8 cellular contexts compared by ENCODE assay signal in genomic region chr9:79858509-79858908, GRCh38.
DNase-seq lines count a peak whose midpoint lies in the region; ATAC-seq, FAIRE-seq and TF ChIP-seq lines count a peak whose summit lies in the region.

No MANE protein-coding gene starts in this region.

- intact Hi-C loops in pancreas (cut with DNase I) (no loop called here), Right ventricle myocardium inferior (cut with DNase I) (no loop called here)

- H3K4me1 Mint-ChIP-seq in activated naive CD8-positive, alpha-beta T cell treated with anti-CD3 and anti-CD28 coated beads, Interleukin-2, amount 50 U/mL, for 24 hours, result peaks cover 9% of the 10 kb centered on the region

- no peak for TF ChIP-seq CTCF in pancreas (IDR thresholded peaks at IDR 0.05)

- H3K27ac ChIP-seq in pancreas, result no peak overlapping the region

- H3K9me3 Mint-ChIP-seq in activated naive CD8-positive, alpha-beta T cell treated with anti-CD3 and anti-CD28 coated beads, Interleukin-2, amount 50 U/mL, for 24 hours, result peaks cover 15% of the 10 kb centered on the region

- H3K4me3 Mint-ChIP-seq in activated naive CD8-positive, alpha-beta T cell treated with anti-CD3 and anti-CD28 coated beads, Interleukin-2, amount 50 U/mL, for 24 hours, result peak overlapping the region; percentile 44

- H3K27me3 Mint-ChIP-seq in activated naive CD8-positive, alpha-beta T cell treated with anti-CD3 and anti-CD28 coated beads, Interleukin-2, amount 50 U/mL, for 24 hours, result no peaks in the 10 kb centered on the region

- H3K36me3 Mint-ChIP-seq in activated naive CD8-positive, alpha-beta T cell treated with anti-CD3 and anti-CD28 coated beads, Interleukin-2, amount 50 U/mL, for 24 hours (ENCODE audit: low read depth), result no peaks in the 10 kb centered on the region

- H3K9me3 ChIP-seq in pancreas, result no peaks in the 10 kb centered on the region

- H3K36me3 ChIP-seq in pancreas, result no peaks in the 10 kb centered on the region

- H3K4me1 ChIP-seq in pancreas, result no peaks in the 10 kb centered on the region

- H3K27ac Mint-ChIP-seq in activated naive CD8-positive, alpha-beta T cell treated with anti-CD3 and anti-CD28 coated beads, Interleukin-2, amount 50 U/mL, for 24 hours, result peak overlapping the region; percentile 26

- DNase-seq in NCI-H748 (lab: John Stamatoyannopoulos, UW; ENCODE audit: unreplicated experiment) (peak; percentile 53), NCI-H748 treated with DMSO at 0.1 percent for 48 hours (lab: John Stamatoyannopoulos, UW) (no peak), pancreas (no peak), SKM-1 treated with dmso at 0.1 percent for 144 hours (lab: John Stamatoyannopoulos, UW; ENCODE audit: unreplicated experiment) (no peak), OCI-M2 (lab: John Stamatoyannopoulos, UW; ENCODE audit: unreplicated experiment) (no peak), Right ventricle myocardium inferior (ENCODE audit: missing footprints) (no peak)
- DNase-seq in activated naive CD8-positive, alpha-beta T cell treated with anti-CD3 and anti-CD28 coated beads, Interleukin-2, amount 50 U/mL, for 24 hours, result no peak

- FAIRE-seq in pancreas (lab: Jason Lieb, UNC), result no peak

- 75 to 77% methylated on average over 3 of the region's 3 CpGs for WGBS in pancreas, 2 donors

- ATAC-seq in HG03460 (IDR thresholded peaks at IDR 0.05; ENCODE audit: unreplicated experiment) (peak; percentile 68), pancreas (peak in 3 of 4 donors; percentile 53 to 93 (median 76)), Right ventricle myocardium inferior (no peak)
- no peak for ATAC-seq in activated naive CD8-positive, alpha-beta T cell treated with anti-CD3 and anti-CD28 coated beads, Interleukin-2, amount 50 U/mL, for 24 hours

- H3K4me3 ChIP-seq in pancreas, result no peak overlapping the region

- no peaks in the 10 kb centered on the region for H3K27me3 ChIP-seq in pancreas

Comparison
In these comparisons a context has a peak if more than half of its experiments do, and no peak if none do; other contexts are left out.
1. ATAC-seq: peak in HG03460 (single experiment) and pancreas (3 of 4); none in activated naive CD8-positive, alpha-beta T cell treated with anti-CD3 and anti-CD28 coated beads, Interleukin-2, amount 50 U/mL, for 24 hours (single experiment) and Right ventricle myocardium inferior (single experiment).